ENCODE assay signal across 1 cellular context in genomic region chr18:58915006-58915799, GRCh38.
TF ChIP-seq lines count a peak whose summit lies in the region.

No MANE protein-coding gene starts in this region.

TF ChIP-seq in GM23338, 12 proteins besides CTCF, POLR2A, EP300 and RAD21 (continued from another document):
- no peak for TF ChIP-seq ZNF462 (CRISPR knock-in tag; IDR thresholded peaks at IDR 0.05)
